8 cellular contexts compared by ENCODE assay signal in the genomic region with DNA sequence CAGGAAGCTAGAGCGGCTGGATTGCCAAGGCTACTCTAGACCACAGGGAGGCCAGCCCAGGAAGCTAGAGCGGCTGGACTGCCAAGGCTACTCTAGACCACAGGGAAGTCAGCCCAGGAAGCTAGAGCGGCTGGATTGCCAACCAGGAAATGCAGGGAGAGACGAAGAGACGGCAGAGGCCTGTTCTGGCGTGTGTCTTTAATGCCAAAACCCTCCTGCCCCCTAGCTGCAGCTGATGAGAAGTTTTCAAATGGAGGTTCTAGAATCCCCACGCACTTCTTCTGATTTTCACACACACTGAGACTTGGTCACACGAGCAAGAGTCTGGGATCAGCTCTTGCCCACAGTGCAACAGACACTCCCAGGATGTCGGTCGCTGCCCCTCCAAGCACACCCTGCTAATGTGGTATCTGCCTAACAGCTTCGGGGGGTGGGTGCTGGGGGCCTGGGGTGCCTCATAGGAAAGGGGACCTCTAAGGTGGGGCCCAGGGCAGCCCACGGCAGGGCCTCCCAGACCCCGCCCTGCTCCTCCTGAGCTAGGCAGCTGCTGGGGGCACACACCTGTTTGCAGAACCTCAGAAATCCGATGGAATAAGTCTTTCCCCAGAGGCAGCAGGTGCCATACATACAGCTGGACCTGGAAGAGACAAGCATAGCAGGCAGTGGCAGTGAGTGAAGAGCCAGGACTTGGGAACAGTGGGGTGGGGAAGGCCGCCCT. TPM values are rescaled to one million over a fixed set of nuclear protein-coding genes. Genes with fewer than 3 reads are reported as not detected.
DNase-seq lines count a peak whose midpoint lies in the region; ATAC-seq and TF ChIP-seq lines count a peak whose summit lies in the region.

No MANE protein-coding gene starts in this region.

- H3K27me3 Mint-ChIP-seq in type B pancreatic cell, result no peaks in the 10 kb centered on the region

- H3K4me1 Mint-ChIP-seq in type B pancreatic cell (ENCODE audit: unreplicated experiment), result peaks cover 9% of the 10 kb centered on the region

- H3K4me3 ChIP-seq in cardiac fibroblast (replicated peaks in 1 of 2; ENCODE audit: low read depth in 2 of 2, low read length in 2 of 2), result no peak overlapping the region

- ATAC-seq in left lobe of liver, result peak; percentile 80
- no peak for ATAC-seq in HG03520 (IDR thresholded peaks at IDR 0.05; ENCODE audit: unreplicated experiment)

- no peak overlapping the region for H3K27ac Mint-ChIP-seq in type B pancreatic cell

- DNase-seq in activated gamma-delta T cell treated with Interleukin-2 at 50 U/mL for 16 hours (peak; percentile 34), activated gamma-delta T cell (lab: John Stamatoyannopoulos, UW) (no peak), RPMI7951 (ENCODE audit: low read depth) (peak; percentile 20), cardiac fibroblast (ENCODE audit: low read depth in 2 of 2) (peak; percentile 77 to 82), left lobe of liver (ENCODE audit: low spot score) (no peak), type B pancreatic cell (ENCODE audit: extremely low spot score, unreplicated experiment) (no peak), NCI-H345 treated with DMSO at 0.1 percent for 48 hours (lab: John Stamatoyannopoulos, UW; ENCODE audit: unreplicated experiment) (no peak)

- peaks cover 18% of the 10 kb centered on the region for H3K36me3 Mint-ChIP-seq in type B pancreatic cell

- TF ChIP-seq CTCF in cardiac fibroblast (IDR thresholded peaks at IDR 0.05; ENCODE audit: low read depth, low read length) (peak; percentile 39), type B pancreatic cell (conservative IDR thresholded peaks at IDR 0.05) (peak; percentile 51)

- H3K4me3 Mint-ChIP-seq in type B pancreatic cell, result no peak overlapping the region

- no peaks in the 10 kb centered on the region for H3K9me3 Mint-ChIP-seq in type B pancreatic cell

RNA-seq across cellular contexts. Expression of a gene that starts 28.5 kb away (rescaled TPM):
- total RNA-seq in RPMI7951 (2014; rRNA removed; shearing (Covaris generic)), result 6.4 and 9.1 TPM in 2 replicates
- total RNA-seq in left lobe of liver (2.5 TPM), type B pancreatic cell (ENCODE audit: low replicate concordance) (14.6 and 60.9 TPM in 2 replicates)

RNA-seq across cellular contexts. Expression of a gene that starts 42.5 kb away (rescaled TPM):
- total RNA-seq in RPMI7951 (2014; rRNA removed; shearing (Covaris generic)), result 33.0 and 34.7 TPM in 2 replicates
- total RNA-seq in left lobe of liver (11.7 TPM), type B pancreatic cell (ENCODE audit: low replicate concordance) (66.7 and 83.3 TPM in 2 replicates)

RNA-seq across cellular contexts. Expression of a gene that starts 48.6 kb away (rescaled TPM):
- 3.7 and 6.8 TPM in 2 replicates for total RNA-seq in RPMI7951 (2014; rRNA removed; shearing (Covaris generic))
- 32.1 TPM for total RNA-seq in left lobe of liver
- total RNA-seq in type B pancreatic cell (ENCODE audit: low replicate concordance), result 64.1 and 78.6 TPM in 2 replicates

Comparison
In these comparisons a context has a peak if more than half of its experiments do, and no peak if none do; other contexts are left out.
1. DNase-seq: peak in activated gamma-delta T cell treated with Interleukin-2 at 50 U/mL for 16 hours (single experiment), RPMI7951 (single experiment) and cardiac fibroblast (2 of 2); none in activated gamma-delta T cell (single experiment), left lobe of liver (single experiment), type B pancreatic cell (single experiment) and NCI-H345 treated with DMSO at 0.1 percent for 48 hours (single experiment).